Comparison of ENCODE assay signal across 11 cellular contexts in the genomic region with DNA sequence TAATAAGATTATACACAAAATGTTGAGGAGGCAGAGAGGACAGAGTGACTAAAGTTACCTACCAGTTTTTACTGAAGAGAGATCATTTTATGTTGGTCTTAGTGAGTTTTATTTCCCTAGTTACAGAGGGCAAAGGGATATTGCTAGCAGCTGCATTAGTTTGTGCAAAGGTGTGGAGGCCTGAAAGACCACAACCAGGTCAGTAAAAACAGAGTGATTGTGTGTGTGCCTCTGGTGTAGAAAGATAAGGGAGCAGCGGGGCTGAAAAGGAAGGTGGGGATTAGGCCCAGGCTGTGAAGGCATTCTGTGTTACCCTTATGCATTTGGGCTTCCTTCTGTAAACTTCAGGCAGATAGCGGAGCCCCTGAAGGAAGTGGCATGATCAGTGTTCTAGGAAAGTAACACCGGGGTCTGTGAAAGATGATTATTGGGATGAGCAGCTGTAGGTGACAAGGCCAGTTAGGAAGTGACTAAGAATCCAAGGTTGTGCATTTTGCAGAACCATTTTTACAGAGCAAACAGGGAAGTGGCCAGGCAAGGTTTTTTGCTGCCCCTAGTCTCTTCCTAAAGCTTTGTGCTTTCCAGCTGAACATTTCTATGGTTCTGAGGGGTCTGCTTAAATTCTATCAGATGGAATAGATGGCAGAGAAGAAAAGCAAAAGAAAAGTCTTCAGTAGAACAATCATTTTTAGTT. TPM values are rescaled to one million over a fixed set of nuclear protein-coding genes. Genes with fewer than 3 reads are reported as not detected.
DNase-seq lines count a peak whose midpoint lies in the region; ATAC-seq and TF ChIP-seq lines count a peak whose summit lies in the region.
"Had no signal": no experiment of that assay in that cellular context is flagged by ENCODE, and none has a peak within 500 bp of the region (broad histone marks: within the 10 kb centered on the region; RNA-seq: fewer than 3 reads in every experiment).

No MANE protein-coding gene starts in this region.

- no peak for ATAC-seq in GM19035 (IDR thresholded peaks at IDR 0.05; ENCODE audit: unreplicated experiment)
- ATAC-seq: GM23338 had no signal

- TF ChIP-seq CTCF in chondrocyte (IDR thresholded peaks at IDR 0.05): no peak
- TF ChIP-seq CTCF in progenitor cell of endocrine pancreas (IDR thresholded peaks at IDR 0.05; ENCODE audit: unreplicated experiment): no peak

- H3K27me3 Mint-ChIP-seq in chondrocyte (ENCODE audit: low read depth) (no peaks in the 10 kb centered on the region), progenitor cell of endocrine pancreas (no peaks in the 10 kb centered on the region)
- H3K27me3 Mint-ChIP-seq: memory B cell had no signal

- H3K4me1 Mint-ChIP-seq in chondrocyte (ENCODE audit: low read depth): peaks cover 34% of the 10 kb centered on the region
- H3K4me1 Mint-ChIP-seq in progenitor cell of endocrine pancreas (ENCODE audit: low read depth): peaks cover 36% of the 10 kb centered on the region

- peaks cover 19% of the 10 kb centered on the region for H3K36me3 Mint-ChIP-seq in chondrocyte (ENCODE audit: low read depth)
- H3K36me3 Mint-ChIP-seq in progenitor cell of endocrine pancreas (ENCODE audit: insufficient read depth): peaks cover 13% of the 10 kb centered on the region

- H3K4me3 Mint-ChIP-seq in chondrocyte (ENCODE audit: unreplicated experiment): peak overlapping the region; percentile 36
- peak overlapping the region; percentile 46 for H3K4me3 Mint-ChIP-seq in progenitor cell of endocrine pancreas (ENCODE audit: low read depth)
- H3K4me3 Mint-ChIP-seq: memory B cell had no signal

- DNase-seq in SIG-M5 treated with dmso at 0.1 percent for 504 hours (lab: John Stamatoyannopoulos, UW; ENCODE audit: unreplicated experiment) (peak; percentile 43), SIG-M5 (lab: John Stamatoyannopoulos, UW) (no peak), NOMO-1 treated with DMSO at 0.1 percent for 48 hours (lab: John Stamatoyannopoulos, UW; ENCODE audit: unreplicated experiment) (peak; percentile 29), chondrocyte (ENCODE audit: low spot score) (no peak), progenitor cell of endocrine pancreas (ENCODE audit: low spot score, unreplicated experiment) (no peak), NCI-H524 treated with DMSO at 0.1 percent for 48 hours (lab: John Stamatoyannopoulos, UW) (no peak)
- no peak for DNase-seq in activated CD4-positive, alpha-beta T cell treated with anti-CD3 and anti-CD28 coated beads for 1 hour
- DNase-seq: NCI-H526 treated with DMSO at 0.1 percent for 48 hours had no signal

- H3K27ac Mint-ChIP-seq in chondrocyte (ENCODE audit: unreplicated experiment) (peak overlapping the region; percentile 80), progenitor cell of endocrine pancreas (peak overlapping the region; percentile 88)
- H3K27ac Mint-ChIP-seq: memory B cell had no signal

- H3K9me3 Mint-ChIP-seq in chondrocyte (ENCODE audit: low read depth) (no peaks in the 10 kb centered on the region), progenitor cell of endocrine pancreas (ENCODE audit: low read depth) (no peaks in the 10 kb centered on the region)
- H3K9me3 Mint-ChIP-seq: GM23338, memory B cell had no signal

RNA-seq across cellular contexts. Expression of gene GADD45A, which starts 3.7 kb away (rescaled TPM):
- total RNA-seq in chondrocyte (49.1 to 92.3 TPM (median 89.4 TPM) in 3 replicates), progenitor cell of endocrine pancreas (47.7 and 56.2 TPM in 2 replicates)

Comparison
In these comparisons a context has a peak if more than half of its experiments do, and no peak if none do; other contexts are left out.
1. DNase-seq: peak in SIG-M5 treated with dmso at 0.1 percent for 504 hours (single experiment) and NOMO-1 treated with DMSO at 0.1 percent for 48 hours (single experiment); none in SIG-M5 (single experiment), chondrocyte (single experiment), progenitor cell of endocrine pancreas (single experiment), activated CD4-positive, alpha-beta T cell treated with anti-CD3 and anti-CD28 coated beads for 1 hour (single experiment) and NCI-H524 treated with DMSO at 0.1 percent for 48 hours (single experiment).